Comparison of ENCODE assay signal across 2 cellular contexts in genomic region chr5:29351170-29351569, GRCh38.
TF ChIP-seq lines count a peak whose summit lies in the region.

No MANE protein-coding gene starts in this region.

TF ChIP-seq in HepG2, 621 proteins besides CTCF, POLR2A, EP300 and RAD21:
- TF ChIP-seq PRDM10 (CRISPR knock-in tag; IDR thresholded peaks at IDR 0.05; ENCODE audit: low read depth) (no peak), ATF7 (IDR thresholded peaks at IDR 0.05) (peak; percentile 37), ATF7 (CRISPR knock-in tag; IDR thresholded peaks at IDR 0.05) (no peak)

TF ChIP-seq in H1, 55 proteins besides CTCF, POLR2A, EP300 and RAD21:
- TF ChIP-seq HDAC6 (IDR thresholded peaks at IDR 0.05; ENCODE audit: low read depth, low read length) (no peak), CEBPB (IDR thresholded peaks at IDR 0.05; ENCODE audit: low read depth, low read length) (0 out of 2 replicates have a peak, but pooled peaks have one; percentile 14)
